8 cellular contexts compared by ENCODE assay signal in the genomic region with DNA sequence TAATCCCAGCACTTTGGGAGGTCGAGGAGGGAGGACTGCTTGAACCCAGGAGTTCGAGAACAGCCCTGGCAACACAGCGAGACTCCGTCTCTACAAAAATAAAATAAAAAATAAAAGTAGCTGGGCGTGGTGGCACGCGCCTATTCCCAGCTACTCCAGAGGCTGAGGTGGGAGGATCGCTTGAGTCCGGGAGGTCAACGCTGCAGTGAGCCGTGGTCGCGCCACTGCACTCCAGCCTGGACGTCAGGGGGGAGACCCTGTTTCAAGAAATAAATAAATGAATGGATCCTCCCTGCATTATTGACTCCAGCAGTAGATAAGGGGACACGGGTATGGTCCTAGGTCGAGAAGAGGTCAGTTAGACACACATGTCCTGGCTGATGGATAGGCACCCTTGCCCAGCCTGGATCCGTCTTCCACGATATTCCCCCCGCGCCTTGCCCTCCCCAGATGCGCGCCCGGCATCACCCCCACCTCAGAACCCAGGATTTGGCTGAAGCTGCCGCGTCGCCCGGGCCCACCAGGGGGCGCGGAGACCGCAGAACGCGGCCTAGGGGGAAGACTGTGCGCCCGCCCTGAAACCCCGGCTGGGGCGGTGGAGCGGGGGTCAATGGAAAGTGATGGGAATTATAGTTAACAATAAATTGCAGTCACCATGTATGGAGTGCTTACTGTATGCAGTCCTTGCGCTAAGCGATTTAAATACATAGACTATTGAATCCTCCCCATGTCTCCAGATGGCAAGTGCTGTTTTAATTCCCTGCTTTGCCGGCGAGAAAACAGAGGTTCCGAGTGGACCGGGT. TPM values are rescaled to one million over a fixed set of nuclear protein-coding genes. Genes with fewer than 3 reads are reported as not detected.
DNase-seq lines count a peak whose midpoint lies in the region; ATAC-seq and TF ChIP-seq lines count a peak whose summit lies in the region.

No MANE protein-coding gene starts in this region.

- TF ChIP-seq CTCF in Calu3 (IDR thresholded peaks at IDR 0.05; ENCODE audit: unreplicated experiment) = peak; percentile 79
- peak; percentile 99 for TF ChIP-seq CTCF in lower lobe of right lung (IDR thresholded peaks at IDR 0.05)

- H3K36me3 Mint-ChIP-seq in Calu3 (ENCODE audit: insufficient read depth, unreplicated experiment) = peaks cover 52% of the 10 kb centered on the region

- H3K4me1 ChIP-seq in lower lobe of right lung = peaks cover 47% of the 10 kb centered on the region

- H3K27me3 ChIP-seq in lower lobe of right lung (ENCODE audit: low read depth) = no peaks in the 10 kb centered on the region

- H3K27ac Mint-ChIP-seq in Calu3 (ENCODE audit: unreplicated experiment) = peak overlapping the region; percentile 93

- CTCF ChIA-PET in Calu3 (lab: Charles Lee) = interaction anchor here (0.6 to 3.0 kb wide), 5 partner anchors 8 to 96 kb away, joined by 3 to 17 read pairs (median 8); a partner anchor contains a TSS

- H3K4me1 Mint-ChIP-seq in Calu3 (ENCODE audit: low read depth, unreplicated experiment) = peaks cover 20% of the 10 kb centered on the region

- H3K9me3 ChIP-seq in lower lobe of right lung = no peaks in the 10 kb centered on the region

- DNase-seq in Calu3 (peak; percentile 87), NCI-H69 (lab: John Stamatoyannopoulos, UW) (peak; percentile 94), lower lobe of right lung (peak; percentile 86)
- DNase-seq in activated CD4-positive, alpha-beta T cell treated with anti-CD3 and anti-CD28 coated beads, Interleukin-2, amount 50 U/mL, for 48 hours = peak; percentile 87 to 90
- peak; percentile 73 for DNase-seq in effector CD4-positive, alpha-beta T cell
- DNase-seq in stimulated activated CD4-positive, alpha-beta T cell treated with anti-CD3 and anti-CD28 coated beads, TNF-alpha, amount 100 ng/mL, for 24 hours (ENCODE audit: low read depth in 3 of 3) = peak in 2 of 3 experiments; percentile 74 to 83

- no peaks in the 10 kb centered on the region for H3K9me3 Mint-ChIP-seq in Calu3 (ENCODE audit: low read depth, unreplicated experiment)

- peak overlapping the region; percentile 95 for H3K27ac ChIP-seq in lower lobe of right lung

- H3K4me3 Mint-ChIP-seq in Calu3 (ENCODE audit: low read depth, unreplicated experiment) = peak overlapping the region; percentile 76

- ATAC-seq in HG02798 (IDR thresholded peaks at IDR 0.05; ENCODE audit: poor library complexity, unreplicated experiment) (peak; percentile 32), lower lobe of right lung (peak; percentile 64 to 67), GM21717 (IDR thresholded peaks at IDR 0.05; ENCODE audit: unreplicated experiment) (no peak)

- no peaks in the 10 kb centered on the region for H3K27me3 Mint-ChIP-seq in Calu3 (ENCODE audit: unreplicated experiment)

- peak overlapping the region; percentile 71 for H3K4me3 ChIP-seq in lower lobe of right lung

- intact Hi-C loops in Calu3 (cut with micrococcal nuclease; ENCODE audit: unreplicated experiment) (loop anchor here (1.0 kb wide), 1 partner anchor 18 kb away; no protein-coding TSS in a partner anchor), lower lobe of right lung (cut with DNase I) (no loop called here)

- H3K36me3 ChIP-seq in lower lobe of right lung = peaks cover 5% of the 10 kb centered on the region

- no TSS peak for BruUV-seq in Calu3 (replicated peaks; lab: Mats Ljungman, UMichigan)

RNA-seq across cellular contexts. Expression of a gene that starts 2.1 kb away (rescaled TPM):
- 69.0 and 70.7 TPM in 2 replicates for total RNA-seq in Calu3 (2022)
- total RNA-seq in lower lobe of right lung = 57.5 TPM

RNA-seq across cellular contexts. Expression of a gene that starts 13.9 kb away (rescaled TPM):
- 113 and 116 TPM in 2 replicates for total RNA-seq in Calu3 (2022)
- total RNA-seq in lower lobe of right lung = 131 TPM

RNA-seq across cellular contexts. Expression of a gene that starts 24.2 kb away (rescaled TPM):
- total RNA-seq in Calu3 (2022) = 121 and 135 TPM in 2 replicates
- total RNA-seq in lower lobe of right lung = 101 TPM

RNA-seq across cellular contexts. Expression of a gene that starts 24.5 kb away (rescaled TPM):
- 14.0 and 16.1 TPM in 2 replicates for total RNA-seq in Calu3 (2022)
- total RNA-seq in lower lobe of right lung = 1.5 TPM

RNA-seq across cellular contexts. Expression of a gene that starts 25.8 kb away (rescaled TPM):
- total RNA-seq in Calu3 (2022) (not detected in 2 replicates), lower lobe of right lung (not detected)
